17 cellular contexts compared by ENCODE assay signal in the genomic region with DNA sequence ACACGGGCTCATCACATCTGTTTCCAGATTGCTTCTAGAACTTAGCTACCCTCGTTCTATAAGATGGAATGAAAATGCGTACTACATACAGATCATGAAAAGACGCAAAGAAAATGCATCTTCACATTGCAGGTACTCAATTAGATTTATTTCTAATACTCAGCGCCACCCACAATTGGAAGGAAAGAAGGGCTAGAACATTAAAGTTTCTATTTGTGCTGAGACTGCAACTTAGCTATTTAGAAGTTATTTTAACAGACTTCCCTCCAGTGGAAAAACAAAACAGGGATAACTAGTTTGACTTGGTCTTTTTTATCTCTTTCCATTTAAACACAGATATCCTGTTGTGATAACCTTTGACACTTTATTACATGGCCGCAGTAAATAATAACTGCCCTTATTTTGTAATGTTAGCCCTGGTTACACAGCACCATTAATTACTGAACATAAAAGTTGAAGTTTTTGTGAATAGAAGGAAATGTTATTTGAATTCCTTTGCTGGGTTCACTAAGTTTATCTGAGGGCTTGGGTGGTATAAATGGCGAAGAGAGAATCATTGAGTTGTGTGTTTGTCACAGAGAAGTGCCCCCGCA.
"Had no signal": no experiment of that assay in that cellular context is flagged by ENCODE, and none has a peak within 500 bp of the region (broad histone marks: within the 10 kb centered on the region; RNA-seq: fewer than 3 reads in every experiment).

No MANE protein-coding gene starts in this region.

- H3K4me1 ChIP-seq: ascending aorta, sigmoid colon, testis had no signal

- H3K9me3 Mint-ChIP-seq: activated naive CD8-positive, alpha-beta T cell treated with anti-CD3 and anti-CD28 coated beads, Interleukin-2, amount 50 U/mL, for 24 hours; mesothelial cell of epicardium; neural crest cell had no signal

- H3K27ac Mint-ChIP-seq: activated naive CD8-positive, alpha-beta T cell treated with anti-CD3 and anti-CD28 coated beads, Interleukin-2, amount 50 U/mL, for 24 hours; mesothelial cell of epicardium had no signal

- H3K9me3 ChIP-seq: ascending aorta, esophagus squamous epithelium, sigmoid colon, stomach, testis had no signal

- H3K4me1 Mint-ChIP-seq: activated naive CD8-positive, alpha-beta T cell treated with anti-CD3 and anti-CD28 coated beads, Interleukin-2, amount 50 U/mL, for 24 hours had no signal

- H3K36me3 ChIP-seq: ascending aorta, esophagus squamous epithelium, sigmoid colon, stomach had no signal

- H3K4me3 ChIP-seq: ascending aorta, dorsolateral prefrontal cortex, esophagus squamous epithelium, sigmoid colon, stomach, testis had no signal

- H3K27ac ChIP-seq: ascending aorta, dorsolateral prefrontal cortex, esophagus squamous epithelium, sigmoid colon, stomach, testis had no signal

- H3K36me3 Mint-ChIP-seq: mesothelial cell of epicardium had no signal

- H3K27me3 ChIP-seq: ascending aorta, dorsolateral prefrontal cortex, esophagus squamous epithelium, sigmoid colon, stomach, testis had no signal

- ATAC-seq: activated naive CD8-positive, alpha-beta T cell treated with anti-CD3 and anti-CD28 coated beads, Interleukin-2, amount 50 U/mL, for 24 hours had no signal

- DNase-seq: activated CD4-positive, alpha-beta T cell treated with anti-CD3 and anti-CD28 coated beads for 1 hour; activated CD4-positive, alpha-beta T cell treated with anti-CD3 and anti-CD28 coated beads, Interleukin-2, amount 50 U/mL, for 4 hours; activated naive CD4-positive, alpha-beta T cell treated with Interleukin-2 at 50 U/mL for 16 hours; activated naive CD8-positive, alpha-beta T cell treated with anti-CD3 and anti-CD28 coated beads, Interleukin-2, amount 50 U/mL, for 24 hours; activated T-cell treated with anti-CD3 and anti-CD28 coated beads for 4 hours; dorsolateral prefrontal cortex; esophagus squamous epithelium; glutamatergic neuron; hypothalamus; sigmoid colon; stimulated activated CD4-positive, alpha-beta T cell treated with anti-CD3 and anti-CD28 coated beads, Interleukin-12 subunit alpha, Interleukin-12 subunit beta, amount 100 ng/mL, for 4 hours; stimulated activated CD4-positive, alpha-beta T cell treated with anti-CD3 and anti-CD28 coated beads, Interleukin-2, amount 100 ng/mL, for 24 hours; stomach; testis had no signal

- H3K4me3 Mint-ChIP-seq: activated naive CD8-positive, alpha-beta T cell treated with anti-CD3 and anti-CD28 coated beads, Interleukin-2, amount 50 U/mL, for 24 hours; mesothelial cell of epicardium; neural crest cell had no signal
